Comparison of ENCODE assay signal across 18 cellular contexts in genomic region chr2:172361360-172361759, GRCh38.
"Had no signal": no experiment of that assay in that cellular context is flagged by ENCODE, and none has a peak within 500 bp of the region (broad histone marks: within the 10 kb centered on the region; RNA-seq: fewer than 3 reads in every experiment).

No MANE protein-coding gene starts in this region.

- H3K4me3 Mint-ChIP-seq: activated T-helper 17 cell treated with anti-CD3 and anti-CD28 coated beads, Interleukin-2, amount 50 U/mL, for 72 hours; dendritic cell treated with granulocyte-macrophage colony-stimulating factor and Interleukin-4, amounts not matched to agents 40 ng/mL and 50 ng/mL, for 4 days; naive thymus-derived CD8-positive, alpha-beta T cell; stimulated activated naive CD8-positive, alpha-beta T cell treated with anti-CD3 and anti-CD28 coated beads, Interleukin-15, Interleukin-2, amounts not matched to agents 100 ng/mL and 50 ng/mL, for 24 hours had no signal

- H3K27me3 ChIP-seq: breast epithelium, right atrium auricular region, suprapubic skin, upper lobe of left lung had no signal

- H3K4me1 ChIP-seq: breast epithelium had no signal

- DNase-seq: activated naive CD4-positive, alpha-beta T cell treated with Interleukin-2 at 50 U/mL for 16 hours; anterior cingulate cortex; cerebellar nuclear complex; effector memory CD4-positive, alpha-beta T cell; islet precursor cell; naive thymus-derived CD8-positive, alpha-beta T cell; T-helper 1 cell; T1000; upper lobe of left lung had no signal

- H3K27me3 Mint-ChIP-seq: stimulated activated naive CD8-positive, alpha-beta T cell treated with anti-CD3 and anti-CD28 coated beads, Interleukin-15, Interleukin-2, amounts not matched to agents 100 ng/mL and 50 ng/mL, for 24 hours had no signal

- ATAC-seq: activated CD4-positive, CD25-positive, alpha-beta regulatory T cell treated with anti-CD3 and anti-CD28 coated beads, Interleukin-2, amount 50 U/mL, for 24 hours; activated T-helper 17 cell treated with anti-CD3 and anti-CD28 coated beads, Interleukin-2, amount 50 U/mL, for 72 hours; left lobe of liver; naive thymus-derived CD8-positive, alpha-beta T cell had no signal

- H3K4me3 ChIP-seq: breast epithelium, right atrium auricular region, smooth muscle cell, suprapubic skin, upper lobe of left lung had no signal

- H3K36me3 Mint-ChIP-seq: naive thymus-derived CD8-positive, alpha-beta T cell had no signal

- H3K4me2 ChIP-seq: smooth muscle cell had no signal

- H3K36me3 ChIP-seq: breast epithelium, right atrium auricular region, suprapubic skin, upper lobe of left lung had no signal

- H3K27ac Mint-ChIP-seq: activated T-helper 17 cell treated with anti-CD3 and anti-CD28 coated beads, Interleukin-2, amount 50 U/mL, for 72 hours; dendritic cell treated with granulocyte-macrophage colony-stimulating factor and Interleukin-4, amounts not matched to agents 40 ng/mL and 50 ng/mL, for 4 days; stimulated activated naive CD8-positive, alpha-beta T cell treated with anti-CD3 and anti-CD28 coated beads, Interleukin-15, Interleukin-2, amounts not matched to agents 100 ng/mL and 50 ng/mL, for 24 hours had no signal

- H3K9me3 Mint-ChIP-seq: activated T-helper 17 cell treated with anti-CD3 and anti-CD28 coated beads, Interleukin-2, amount 50 U/mL, for 72 hours; dendritic cell treated with granulocyte-macrophage colony-stimulating factor and Interleukin-4, amounts not matched to agents 40 ng/mL and 50 ng/mL, for 4 days; stimulated activated naive CD8-positive, alpha-beta T cell treated with anti-CD3 and anti-CD28 coated beads, Interleukin-15, Interleukin-2, amounts not matched to agents 100 ng/mL and 50 ng/mL, for 24 hours had no signal

- H3K27ac ChIP-seq: breast epithelium, right atrium auricular region, suprapubic skin, upper lobe of left lung had no signal

- H3K9me3 ChIP-seq: breast epithelium, right atrium auricular region, suprapubic skin, upper lobe of left lung had no signal
